In genomic region chr9:8857330-8858249, GRCh38 we compare ENCODE assay signal across 7 cellular contexts.
DNase-seq lines count a peak whose midpoint lies in the region; ATAC-seq and TF ChIP-seq lines count a peak whose summit lies in the region.

No MANE protein-coding gene starts in this region.

- ATAC-seq in GM21717 (IDR thresholded peaks at IDR 0.05; ENCODE audit: unreplicated experiment) = no peak
- no peak for ATAC-seq in GM21825 (IDR thresholded peaks at IDR 0.05; ENCODE audit: unreplicated experiment)

- peak; percentile 85 for DNase-seq in G401 (ENCODE audit: low spot score)
- DNase-seq in NCI-H1092 (lab: John Stamatoyannopoulos, UW) = peak; percentile 58
- peak in 51 of 56 donors; percentile 28 to 82 (median 68) for DNase-seq in amygdala (lab: John Stamatoyannopoulos, UW)
- peak; percentile 68 for DNase-seq in hepatocyte (ENCODE audit: low spot score)
- peak; percentile 74 to 97 (median 83) for DNase-seq in posterior cingulate gyrus

- H3K27ac ChIP-seq in hepatocyte = peak overlapping the region; percentile 26

- TF ChIP-seq CTCF in hepatocyte (IDR thresholded peaks at IDR 0.05; ENCODE audit: poor library complexity) = no peak

- no peaks in the 10 kb centered on the region for H3K9me3 ChIP-seq in hepatocyte (ENCODE audit: low read depth)

- H3K4me3 ChIP-seq in hepatocyte = peak overlapping the region; percentile 61

- WGBS in hepatocyte (ENCODE audit: low lambda C conversion rate, missing lambda C conversion rate) = 2% methylated on average over 25 of the region's 96 CpGs

- peak overlapping the region; percentile 89 for H3K4me2 ChIP-seq in hepatocyte

- in situ Hi-C loops in G401 (cut with HindIII; ENCODE audit: low sequenced_read_pairs) = no loop called here

- H4K20me1 ChIP-seq in hepatocyte (ENCODE audit: insufficient read depth, poor library complexity, severe bottlenecking) = no peaks in the 10 kb centered on the region

- peaks cover 26% of the 10 kb centered on the region for H3K79me2 ChIP-seq in hepatocyte

- intact Hi-C loops in posterior cingulate gyrus (cut with DNase I) = loop anchor here (2.0 kb wide), 1 partner anchor 37 kb away; no protein-coding TSS in a partner anchor

- no peaks in the 10 kb centered on the region for H3K36me3 ChIP-seq in hepatocyte (replicated peaks; ENCODE audit: insufficient read depth, low read depth)

- peaks cover 6% of the 10 kb centered on the region for H3K4me1 ChIP-seq in hepatocyte (ENCODE audit: insufficient read depth)

- H3K27me3 ChIP-seq in hepatocyte = peaks cover 13% of the 10 kb centered on the region

- H3K9me2 ChIP-seq in hepatocyte (replicated peaks; ENCODE audit: insufficient read depth) = no peaks in the 10 kb centered on the region

- peak overlapping the region; percentile 95 for H2AFZ ChIP-seq in hepatocyte
